Comparison of ENCODE assay signal across 19 cellular contexts in genomic region chr12:41073633-41074576, GRCh38.
DNase-seq lines count a peak whose midpoint lies in the region; ATAC-seq and TF ChIP-seq lines count a peak whose summit lies in the region.
"Had no signal": no experiment of that assay in that cellular context is flagged by ENCODE, and none has a peak within 500 bp of the region (broad histone marks: within the 10 kb centered on the region; RNA-seq: fewer than 3 reads in every experiment).

No MANE protein-coding gene starts in this region.

- H3K79me2 ChIP-seq in Karpas-422 (ENCODE audit: low read length), result no peaks in the 10 kb centered on the region

- H3K4me2 ChIP-seq in Karpas-422 (ENCODE audit: low read depth, low read length, poor library complexity, severe bottlenecking), result peak overlapping the region; percentile 64

- H3K9me3 ChIP-seq in Karpas-422 (ENCODE audit: low read length), result no peaks in the 10 kb centered on the region
- no peaks in the 10 kb centered on the region for H3K9me3 ChIP-seq in WERI-Rb-1 (ENCODE audit: severe bottlenecking)
- H3K9me3 ChIP-seq: body of pancreas, Peyer's patch, thyroid gland had no signal

- no peak overlapping the region for H2AFZ ChIP-seq in Karpas-422 (ENCODE audit: low read length)

- H3K27ac ChIP-seq in Karpas-422 (ENCODE audit: low read length), result no peak overlapping the region
- H3K27ac ChIP-seq in WERI-Rb-1, result no peak overlapping the region
- H3K27ac ChIP-seq: 22Rv1, body of pancreas, coronary artery, Peyer's patch, thyroid gland had no signal

- peaks cover 29% of the 10 kb centered on the region for H3K4me1 ChIP-seq in Karpas-422 (ENCODE audit: low read length)
- H3K4me1 ChIP-seq: body of pancreas, Peyer's patch, thyroid gland had no signal

- H3K27me3 ChIP-seq in Karpas-422 (ENCODE audit: low read length), result no peaks in the 10 kb centered on the region
- H3K27me3 ChIP-seq in WERI-Rb-1 (ENCODE audit: insufficient read depth, low read depth, severe bottlenecking), result no peaks in the 10 kb centered on the region
- H3K27me3 ChIP-seq: body of pancreas, Peyer's patch, thyroid gland had no signal

- H3K9me2 ChIP-seq in Karpas-422 (replicated peaks; ENCODE audit: insufficient read depth, low read length), result no peaks in the 10 kb centered on the region

- DNase-seq in NCI-H82 (lab: John Stamatoyannopoulos, UW) (peak; percentile 31), NCI-H82 treated with DMSO at 0.1 percent for 48 hours (lab: John Stamatoyannopoulos, UW; ENCODE audit: unreplicated experiment) (no peak), Karpas-422 (peak; percentile 72), WERI-Rb-1 (no peak), activated gamma-delta T cell (lab: John Stamatoyannopoulos, UW) (no peak)
- DNase-seq in activated naive CD4-positive, alpha-beta T cell treated with anti-CD3 and anti-CD28 coated beads, Interleukin-2, amount 50 U/mL, for 16 hours, result no peak
- DNase-seq: activated CD4-positive, alpha-beta T cell treated with anti-CD3 and anti-CD28 coated beads, Interleukin-2, amount 50 U/mL, for 4 hours; activated naive CD8-positive, alpha-beta T cell treated with anti-CD3 and anti-CD28 coated beads for 36 hours; body of pancreas; hippocampal formation; naive B cell; NCI-H2107; NCI-H526 treated with DMSO at 0.1 percent for 48 hours; Peyer's patch; thyroid gland had no signal

- peak overlapping the region; percentile 11; the same call in 1 of the 2 replicates for H3K9ac ChIP-seq in Karpas-422 (ENCODE audit: low read length)

- H3K36me3 ChIP-seq in Karpas-422 (ENCODE audit: insufficient read depth, low read length) (no peaks in the 10 kb centered on the region), WERI-Rb-1 (no peaks in the 10 kb centered on the region)
- H3K36me3 ChIP-seq: Peyer's patch, thyroid gland had no signal

- H3K4me3 ChIP-seq in Karpas-422 (ENCODE audit: low read length) (peak overlapping the region; percentile 46), WERI-Rb-1 (ENCODE audit: low read depth, low read length) (no peak overlapping the region)
- H3K4me3 ChIP-seq: body of pancreas, coronary artery, Peyer's patch, thyroid gland had no signal

- no peaks in the 10 kb centered on the region for H4K20me1 ChIP-seq in Karpas-422 (ENCODE audit: insufficient read depth, low read depth, low read length)

- ATAC-seq in HG02623 (IDR thresholded peaks at IDR 0.05; ENCODE audit: unreplicated experiment) (peak; percentile 77), GM21381 (IDR thresholded peaks at IDR 0.05; ENCODE audit: unreplicated experiment) (no peak)
- ATAC-seq: body of pancreas had no signal

- no peak for TF ChIP-seq CTCF in WERI-Rb-1 (IDR thresholded peaks at IDR 0.05; ENCODE audit: low read depth, low read length)

Comparison
In these comparisons a context has a peak if more than half of its experiments do, and no peak if none do; other contexts are left out.
1. DNase-seq: peak in NCI-H82 (single experiment) and Karpas-422 (single experiment); none in NCI-H82 treated with DMSO at 0.1 percent for 48 hours (single experiment), activated naive CD4-positive, alpha-beta T cell treated with anti-CD3 and anti-CD28 coated beads, Interleukin-2, amount 50 U/mL, for 16 hours (single experiment), WERI-Rb-1 (single experiment) and activated gamma-delta T cell (single experiment).